18 cellular contexts compared by ENCODE assay signal in genomic region chr12:116959198-116959460, GRCh38.
"Had no signal": no experiment of that assay in that cellular context is flagged by ENCODE, and none has a peak within 500 bp of the region (broad histone marks: within the 10 kb centered on the region; RNA-seq: fewer than 3 reads in every experiment).

No MANE protein-coding gene starts in this region.

- DNase-seq: activated CD4-positive, CD25-positive, alpha-beta regulatory T cell treated with anti-CD3 and anti-CD28 coated beads, Interleukin-2, amount 50 U/mL, for 72 hours; activated gamma-delta T cell; amygdala; brain microvascular endothelial cell; Kasumi-1; NCI-H1048; NCI-H187 treated with DMSO at 0.1 percent for 48 hours; NCI-H2081 treated with DMSO at 0.1 percent for 48 hours; NCI-H345; NCI-H526 treated with DMSO at 0.1 percent for 48 hours; SHP77 treated with DMSO at 0.1 percent for 48 hours; T-helper 17 cell; T-helper 9 cell had no signal

- ATAC-seq: T-helper 17 cell, WTC11 had no signal

- H3K27ac ChIP-seq: brain microvascular endothelial cell had no signal

- H3K4me3 Mint-ChIP-seq: activated naive CD4-positive, alpha-beta T cell treated with anti-CD3 and anti-CD28 coated beads for 36 hours; activated naive CD8-positive, alpha-beta T cell; activated T-helper 17 cell treated with anti-CD3 and anti-CD28 coated beads, Interleukin-2, amount 50 U/mL, for 72 hours; T-helper 17 cell; WTC11 had no signal

- H3K27me3 ChIP-seq: brain microvascular endothelial cell, cardiac muscle cell had no signal

- H3K9me3 Mint-ChIP-seq: activated naive CD4-positive, alpha-beta T cell treated with anti-CD3 and anti-CD28 coated beads for 36 hours; activated T-helper 17 cell treated with anti-CD3 and anti-CD28 coated beads, Interleukin-2, amount 50 U/mL, for 72 hours; WTC11 had no signal

- H3K36me3 ChIP-seq: brain microvascular endothelial cell, cardiac muscle cell had no signal

- H3K27me3 Mint-ChIP-seq: activated naive CD8-positive, alpha-beta T cell; activated T-helper 17 cell treated with anti-CD3 and anti-CD28 coated beads, Interleukin-2, amount 50 U/mL, for 72 hours; T-helper 17 cell had no signal

- H3K36me3 Mint-ChIP-seq: activated naive CD8-positive, alpha-beta T cell; WTC11 had no signal

- H3K27ac Mint-ChIP-seq: activated naive CD4-positive, alpha-beta T cell treated with anti-CD3 and anti-CD28 coated beads for 36 hours; activated naive CD8-positive, alpha-beta T cell; WTC11 had no signal

- H3K4me3 ChIP-seq: cardiac muscle cell had no signal
